Comparison of ENCODE assay signal across 7 cellular contexts in the genomic region with DNA sequence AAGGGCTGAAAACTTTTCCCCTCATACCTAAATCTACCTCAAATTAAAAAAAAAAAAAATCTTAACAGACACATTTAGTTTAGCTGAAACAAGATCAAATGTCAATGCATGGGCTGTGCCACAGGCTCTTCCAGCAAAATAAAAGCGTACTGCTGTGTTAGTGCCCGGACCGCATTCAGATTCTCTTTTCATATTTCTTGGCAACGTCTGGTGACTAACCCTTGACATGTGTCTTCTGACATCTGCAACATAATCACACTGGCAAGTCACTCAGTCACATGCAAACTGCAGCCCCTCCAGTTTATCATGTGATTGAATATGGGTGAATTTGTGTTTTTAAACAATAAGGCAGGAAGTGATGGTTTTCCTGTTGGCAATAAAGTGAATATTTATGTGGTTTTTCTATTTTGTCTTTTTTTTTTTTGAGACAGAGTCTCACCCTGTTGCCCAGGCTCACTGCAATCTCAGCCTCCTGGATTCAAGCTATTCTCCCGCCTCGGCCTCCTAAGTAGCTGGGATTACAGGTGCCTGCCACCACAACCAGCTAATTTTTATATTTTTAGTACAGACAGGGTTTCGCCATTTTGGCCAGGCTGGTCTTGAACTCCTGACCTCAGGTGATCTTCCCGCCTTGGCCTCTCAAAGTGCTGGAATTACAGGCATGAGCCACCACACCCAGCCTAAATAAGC.
DNase-seq lines count a peak whose midpoint lies in the region; ATAC-seq lines count a peak whose summit lies in the region.
"Not testable (repeated sequence)": the region's sequence is repeated elsewhere in the genome, so short reads cannot be mapped to it uniquely, and the experiment has no call there.

No MANE protein-coding gene starts in this region.

- H3K9ac ChIP-seq in skeletal muscle tissue (ENCODE audit: low read depth in 1 of 3, low read length in 3 of 3) = not testable (repeated sequence)

- H3K36me3 ChIP-seq in skeletal muscle tissue (ENCODE audit: control insufficient read depth in 3 of 3, insufficient read depth in 3 of 3, low read length in 3 of 3) = not testable (repeated sequence)

- H3K36me3 Mint-ChIP-seq in activated CD4-positive, alpha-beta T cell treated with anti-CD3 and anti-CD28 coated beads, Interleukin-2, amount 10 ng/mL, durations not matched to agents 24 days and 14 days (ENCODE audit: low read depth) = peaks cover 22% of the 10 kb centered on the region
- H3K36me3 Mint-ChIP-seq in activated naive CD4-positive, alpha-beta T cell treated with anti-CD3 and anti-CD28 coated beads for 36 hours (ENCODE audit: low read depth) = peaks cover 13% of the 10 kb centered on the region
- H3K36me3 Mint-ChIP-seq in effector memory CD8-positive, alpha-beta T cell (ENCODE audit: insufficient read depth) = peaks cover 60% of the 10 kb centered on the region

- CTCF ChIA-PET in activated naive CD4-positive, alpha-beta T cell treated with anti-CD3 and anti-CD28 coated beads for 36 hours (lab: Charles Lee) = not testable (repeated sequence)

- not testable (repeated sequence) for H3K9me3 ChIP-seq in skeletal muscle tissue (ENCODE audit: control insufficient read depth in 3 of 3, low read length in 3 of 3)

- not testable (repeated sequence) for H3K4me1 Mint-ChIP-seq in activated CD4-positive, alpha-beta T cell treated with anti-CD3 and anti-CD28 coated beads, Interleukin-2, amount 10 ng/mL, durations not matched to agents 24 days and 14 days
- H3K4me1 Mint-ChIP-seq in activated naive CD4-positive, alpha-beta T cell treated with anti-CD3 and anti-CD28 coated beads for 36 hours (ENCODE audit: low read depth) = peaks cover 17% of the 10 kb centered on the region
- peaks cover 8 to 12% of the 10 kb centered on the region in 2 donors for H3K4me1 Mint-ChIP-seq in effector memory CD8-positive, alpha-beta T cell (ENCODE audit: low read depth in 2 of 2)

- H3K27ac Mint-ChIP-seq in activated CD4-positive, alpha-beta T cell treated with anti-CD3 and anti-CD28 coated beads, Interleukin-2, amount 10 ng/mL, durations not matched to agents 24 days and 14 days = peak overlapping the region; percentile 56
- peak overlapping the region; percentile 89 for H3K27ac Mint-ChIP-seq in activated naive CD4-positive, alpha-beta T cell treated with anti-CD3 and anti-CD28 coated beads for 36 hours
- H3K27ac Mint-ChIP-seq in effector memory CD8-positive, alpha-beta T cell = peak overlapping the region; percentile 93 to 96

- H3K4me3 Mint-ChIP-seq in activated CD4-positive, alpha-beta T cell treated with anti-CD3 and anti-CD28 coated beads, Interleukin-2, amount 10 ng/mL, durations not matched to agents 24 days and 14 days = not testable (repeated sequence)
- peak overlapping the region; percentile 12 for H3K4me3 Mint-ChIP-seq in activated naive CD4-positive, alpha-beta T cell treated with anti-CD3 and anti-CD28 coated beads for 36 hours
- H3K4me3 Mint-ChIP-seq in effector memory CD8-positive, alpha-beta T cell = peak overlapping the region; percentile 62 to 74

- not testable (repeated sequence) for H3K4me1 ChIP-seq in skeletal muscle tissue (ENCODE audit: control insufficient read depth in 3 of 3, insufficient read depth in 3 of 3, low read length in 3 of 3)

- H3K27me3 Mint-ChIP-seq in activated CD4-positive, alpha-beta T cell treated with anti-CD3 and anti-CD28 coated beads, Interleukin-2, amount 10 ng/mL, durations not matched to agents 24 days and 14 days; activated naive CD4-positive, alpha-beta T cell treated with anti-CD3 and anti-CD28 coated beads for 36 hours (ENCODE audit: low read depth); effector memory CD8-positive, alpha-beta T cell: not testable (repeated sequence)

- peak; percentile 98 for ATAC-seq in effector memory CD8-positive, alpha-beta T cell (replicated peaks)
- peak; percentile 22 for ATAC-seq in left colon

- H3K27ac ChIP-seq in skeletal muscle tissue (ENCODE audit: low read depth, low read length) = peak overlapping the region; percentile 12

- not testable (repeated sequence) for H3K27me3 ChIP-seq in skeletal muscle tissue (ENCODE audit: control insufficient read depth in 3 of 3, insufficient read depth in 3 of 3, low read length in 3 of 3)

- peak; percentile 55 for DNase-seq in ELR (ENCODE audit: low read depth)
- peak; percentile 20 for DNase-seq in NAMALWA (ENCODE audit: low spot score)
- peak; percentile 79 for DNase-seq in activated CD4-positive, alpha-beta T cell treated with anti-CD3 and anti-CD28 coated beads, Interleukin-2, amount 10 ng/mL, durations not matched to agents 24 days and 14 days
- peak; percentile 72 for DNase-seq in activated naive CD4-positive, alpha-beta T cell treated with anti-CD3 and anti-CD28 coated beads for 36 hours
- DNase-seq in effector memory CD8-positive, alpha-beta T cell = peak; percentile 31 to 56 (median 38)
- DNase-seq in left colon = not testable (repeated sequence)

- H3K4me3 ChIP-seq in skeletal muscle tissue (ENCODE audit: low read length in 3 of 3) = not testable (repeated sequence)

- H3K9me3 Mint-ChIP-seq in activated CD4-positive, alpha-beta T cell treated with anti-CD3 and anti-CD28 coated beads, Interleukin-2, amount 10 ng/mL, durations not matched to agents 24 days and 14 days; activated naive CD4-positive, alpha-beta T cell treated with anti-CD3 and anti-CD28 coated beads for 36 hours; effector memory CD8-positive, alpha-beta T cell: not testable (repeated sequence)

- intact Hi-C loops in activated CD4-positive, alpha-beta T cell treated with anti-CD3 and anti-CD28 coated beads, Interleukin-2, amount 10 ng/mL, durations not matched to agents 24 days and 14 days (cut with micrococcal nuclease); left colon (cut with DNase I, micrococcal nuclease): not testable (repeated sequence)
- intact Hi-C loops in activated naive CD4-positive, alpha-beta T cell treated with anti-CD3 and anti-CD28 coated beads for 36 hours (cut with micrococcal nuclease) = loop anchor here (10.0 kb wide), 1 partner anchor 88 kb away; a partner anchor contains a TSS
